In genomic region chr1:212979340-212980122, GRCh38 we compare ENCODE assay signal across 10 cellular contexts. TPM values are rescaled to one million over a fixed set of nuclear protein-coding genes. Genes with fewer than 3 reads are reported as not detected.
DNase-seq lines count a peak whose midpoint lies in the region; ATAC-seq, FAIRE-seq and TF ChIP-seq lines count a peak whose summit lies in the region.
"Had no signal": no experiment of that assay in that cellular context is flagged by ENCODE, and none has a peak within 500 bp of the region (broad histone marks: within the 10 kb centered on the region; RNA-seq: fewer than 3 reads in every experiment).

No MANE protein-coding gene starts in this region.

- H3K4me3 ChIP-seq in ectodermal cell (ENCODE audit: insufficient read depth, low read depth, low read length): no peak overlapping the region

- peaks cover 12% of the 10 kb centered on the region for H3K4me1 ChIP-seq in ectodermal cell (ENCODE audit: control insufficient read depth, insufficient read depth, low read length)

- no peaks in the 10 kb centered on the region for H3K9me3 ChIP-seq in ectodermal cell (ENCODE audit: control insufficient read depth, low read length)

- H3K27me3 ChIP-seq in ectodermal cell (ENCODE audit: control insufficient read depth, insufficient read depth, low read length, poor library complexity, severe bottlenecking): no peaks in the 10 kb centered on the region

- no peak for FAIRE-seq in D721Med (lab: Jason Lieb, UNC)
- FAIRE-seq: endothelial cell of umbilical vein had no signal

- DNase-seq in D721Med (ENCODE audit: insufficient read length, low spot score) (peak; percentile 31), NCI-H2107 (lab: John Stamatoyannopoulos, UW) (no peak), SKM-1 (lab: John Stamatoyannopoulos, UW; ENCODE audit: unreplicated experiment) (no peak), mesenteric fat pad (ENCODE audit: low spot score) (no peak), A172 (ENCODE audit: low spot score) (no peak)

- H3K27ac ChIP-seq in ectodermal cell (ENCODE audit: insufficient read depth, low read depth, low read length, poor library complexity, severe bottlenecking): peak overlapping the region; percentile 11

- ATAC-seq in GM19043 (IDR thresholded peaks at IDR 0.05; ENCODE audit: low read depth, unreplicated experiment): peak; percentile 55
- ATAC-seq in HG02981 (IDR thresholded peaks at IDR 0.05; ENCODE audit: unreplicated experiment): peak; percentile 48
- ATAC-seq: naive thymus-derived CD4-positive, alpha-beta T cell had no signal

- 90 to 93% methylated on average over 14 of the region's 14 CpGs for WGBS in ectodermal cell, 2 experiments

- H3K36me3 ChIP-seq in ectodermal cell (ENCODE audit: control insufficient read depth, insufficient read depth, low read length): peaks cover 10% of the 10 kb centered on the region

- TF ChIP-seq CTCF in D721Med (IDR thresholded peaks at IDR 0.05; ENCODE audit: insufficient read depth, missing control alignments): no peak

RNA-seq across cellular contexts. Expression of gene VASH2, which starts 29.2 kb away (rescaled TPM):
- 19.3 TPM for polyA plus RNA-seq in ectodermal cell (2013, experiment 1 of 4)
- 19.4 TPM for polyA plus RNA-seq in ectodermal cell (2013, experiment 2 of 4)
- 13.4 TPM for polyA plus RNA-seq in ectodermal cell (2013, experiment 3 of 4)
- polyA plus RNA-seq in ectodermal cell (2013, experiment 4 of 4): 13.8 TPM
- total RNA-seq in mesenteric fat pad: 3.0 TPM
- 1.9 and 2.9 TPM in 2 replicates for total RNA-seq in A172 (2014; rRNA removed; shearing (Covaris generic))
- polyA plus RNA-seq: naive thymus-derived CD4-positive, alpha-beta T cell had no signal

RNA-seq across cellular contexts. Expression of gene ANGEL2, which starts 36.1 kb away (rescaled TPM):
- polyA plus RNA-seq in ectodermal cell (2013, experiment 1 of 4): 44.3 TPM
- polyA plus RNA-seq in ectodermal cell (2013, experiment 2 of 4): 51.0 TPM
- polyA plus RNA-seq in ectodermal cell (2013, experiment 3 of 4): 37.3 TPM
- polyA plus RNA-seq in ectodermal cell (2013, experiment 4 of 4): 38.5 TPM
- 26.9 TPM for total RNA-seq in mesenteric fat pad
- total RNA-seq in A172 (2014; rRNA removed; shearing (Covaris generic)): 71.1 and 83.0 TPM in 2 replicates
